1 cellular context compared by ENCODE assay signal in the genomic region with DNA sequence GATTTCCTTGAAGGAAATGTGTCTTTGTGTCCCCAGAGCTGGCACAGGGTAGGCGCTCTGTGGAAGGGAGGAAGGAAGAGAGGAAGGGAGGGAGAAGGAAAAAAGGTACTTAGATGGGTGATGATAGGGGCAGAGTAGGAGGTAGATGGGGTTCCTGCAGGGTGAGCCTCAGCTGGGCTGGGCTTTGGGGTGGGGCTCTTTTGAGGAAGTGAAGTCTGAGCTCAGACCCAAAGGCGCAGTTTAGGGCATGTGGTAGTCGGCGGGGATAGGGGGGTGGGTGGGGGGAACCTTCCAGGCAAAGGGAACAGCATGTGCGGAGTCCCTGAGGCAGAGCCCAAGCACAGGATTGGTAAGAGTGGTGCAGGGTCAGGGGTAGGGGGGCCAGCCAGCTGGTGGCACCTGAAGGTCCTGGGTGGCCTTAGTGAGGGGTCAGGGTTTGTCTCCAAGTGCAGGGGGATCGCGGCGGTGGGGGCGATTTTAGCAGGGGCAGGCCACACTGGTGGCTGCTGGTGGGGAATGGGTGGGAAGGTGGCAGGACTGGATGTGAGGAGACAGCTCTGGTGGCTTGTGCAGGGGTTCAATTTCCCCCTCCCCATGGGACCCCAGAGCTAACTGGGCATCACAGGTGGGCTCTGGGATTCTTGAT.
TF ChIP-seq lines count a peak whose summit lies in the region.

No MANE protein-coding gene starts in this region.

TF ChIP-seq in K562, 482 proteins besides CTCF, POLR2A, EP300 and RAD21 (continued from another document):
- TF ChIP-seq, protein P1, sequence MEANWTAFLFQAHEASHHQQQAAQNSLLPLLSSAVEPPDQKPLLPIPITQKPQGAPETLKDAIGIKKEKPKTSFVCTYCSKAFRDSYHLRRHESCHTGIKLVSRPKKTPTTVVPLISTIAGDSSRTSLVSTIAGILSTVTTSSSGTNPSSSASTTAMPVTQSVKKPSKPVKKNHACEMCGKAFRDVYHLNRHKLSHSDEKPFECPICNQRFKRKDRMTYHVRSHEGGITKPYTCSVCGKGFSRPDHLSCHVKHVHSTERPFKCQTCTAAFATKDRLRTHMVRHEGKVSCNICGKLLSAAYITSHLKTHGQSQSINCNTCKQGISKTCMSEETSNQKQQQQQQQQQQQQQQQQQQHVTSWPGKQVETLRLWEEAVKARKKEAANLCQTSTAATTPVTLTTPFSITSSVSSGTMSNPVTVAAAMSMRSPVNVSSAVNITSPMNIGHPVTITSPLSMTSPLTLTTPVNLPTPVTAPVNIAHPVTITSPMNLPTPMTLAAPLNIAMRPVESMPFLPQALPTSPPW (CRISPR knock-in tag; IDR thresholded peaks at IDR 0.05) = peak; percentile 34; the same call in 1 of the 2 replicates
- no peak for TF ChIP-seq RBBP5 (IDR thresholded peaks at IDR 0.05; ENCODE audit: borderline replicate concordance, insufficient read depth, low read length, poor library complexity, severe bottlenecking)
